ENCODE assay signal across 16 cellular contexts in the genomic region with DNA sequence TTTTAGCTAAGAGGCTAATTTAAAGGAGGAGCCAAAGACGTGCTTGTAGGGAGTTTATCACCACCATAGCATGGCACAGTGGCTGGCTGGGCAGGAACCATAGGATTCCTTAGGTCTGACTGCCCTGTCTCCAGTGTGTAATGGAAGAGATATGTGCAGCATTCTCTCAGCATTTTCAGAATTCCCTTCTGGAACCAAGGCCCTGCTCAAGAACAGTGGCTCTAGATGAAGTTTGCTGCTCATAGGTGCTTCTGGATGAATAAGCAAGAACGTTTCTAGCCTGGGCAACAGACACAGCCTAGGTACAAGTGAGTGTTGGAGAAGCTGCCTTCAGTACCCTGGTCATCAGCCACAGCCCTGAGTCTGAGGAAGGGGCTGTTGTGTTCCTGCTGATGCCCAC.
DNase-seq lines count a peak whose midpoint lies in the region; TF ChIP-seq lines count a peak whose summit lies in the region.
"Had no signal": no experiment of that assay in that cellular context is flagged by ENCODE, and none has a peak within 500 bp of the region (broad histone marks: within the 10 kb centered on the region; RNA-seq: fewer than 3 reads in every experiment).

No MANE protein-coding gene starts in this region.

- no peak overlapping the region for H2BK15ac ChIP-seq in mesendoderm (replicated peaks; ENCODE audit: low read depth)

- peak overlapping the region; percentile 85 for H3K18ac ChIP-seq in mesendoderm (ENCODE audit: low read length)

- no peak overlapping the region for H3K23ac ChIP-seq in mesendoderm (ENCODE audit: low read length)

- no peaks in the 10 kb centered on the region for H3K9me2 ChIP-seq in MM.1S (replicated peaks; ENCODE audit: insufficient read depth, low read length)

- H3K9me3 ChIP-seq in Caco-2 (0 out of 2 replicates have a peak, but pooled peaks cover 2% of the 10 kb centered on the region), MG63 (peaks cover 2% of the 10 kb centered on the region; the same call in 1 of the 2 replicates), MM.1S (replicated peaks; ENCODE audit: insufficient read depth, low read length) (no peaks in the 10 kb centered on the region)
- H3K9me3 ChIP-seq: SJSA1 had no signal

- H3K9ac ChIP-seq in mesendoderm (ENCODE audit: low read length) (no peak overlapping the region), MM.1S (ENCODE audit: low read length) (no peak overlapping the region)

- H3K4me2 ChIP-seq in mesendoderm (ENCODE audit: low read length), result no peak overlapping the region
- H3K4me2 ChIP-seq in MM.1S (ENCODE audit: low read depth, low read length), result no peak overlapping the region

- H4K5ac ChIP-seq in mesendoderm (ENCODE audit: low read length), result no peak overlapping the region

- H3F3A ChIP-seq in MM.1S (ENCODE audit: insufficient read depth, low read length), result no peaks in the 10 kb centered on the region

- H3K4ac ChIP-seq in mesendoderm (ENCODE audit: low read depth, low read length), result no peak overlapping the region

- peak overlapping the region; percentile 37 for H2BK5ac ChIP-seq in mesendoderm (ENCODE audit: low read length)

- no peaks in the 10 kb centered on the region for H3K79me1 ChIP-seq in mesendoderm (ENCODE audit: low read length)

- POLR2A ChIA-PET in Caco-2 (lab: Charles Lee), result interaction anchor here (0.6 kb wide), 1 partner anchor 40 kb away, joined by 3 read pairs; no protein-coding TSS in a partner anchor

- peaks cover 70% of the 10 kb centered on the region for H3K4me1 ChIP-seq in Caco-2
- H3K4me1 ChIP-seq in mesendoderm (ENCODE audit: control insufficient read depth, low read depth, low read length), result peaks cover 6% of the 10 kb centered on the region
- H3K4me1 ChIP-seq in MM.1S (ENCODE audit: low read length), result no peaks in the 10 kb centered on the region
- H3K4me1 ChIP-seq: SJSA1 had no signal

- no peak overlapping the region for H2BK120ac ChIP-seq in mesendoderm (ENCODE audit: low read depth, low read length)

- no peak overlapping the region for H3K4me3 ChIP-seq in Caco-2 (ENCODE audit: low read depth, low read length)
- no peak overlapping the region for H3K4me3 ChIP-seq in MG63
- no peak overlapping the region for H3K4me3 ChIP-seq in epithelial cell of proximal tubule (ENCODE audit: low read depth, low read length)
- no peak overlapping the region for H3K4me3 ChIP-seq in mesendoderm (ENCODE audit: low read length)
- no peak overlapping the region for H3K4me3 ChIP-seq in MM.1S (ENCODE audit: low read length)
- H3K4me3 ChIP-seq: SJSA1 had no signal

- DNase-seq in Caco-2, result no peak
- DNase-seq in MG63, result peak; percentile 68
- peak; percentile 52 for DNase-seq in epithelial cell of proximal tubule (ENCODE audit: low read depth)
- DNase-seq in mesendoderm, result peak; percentile 77
- no peak for DNase-seq in MM.1S
- DNase-seq in cerebellum (ENCODE audit: low spot score), result no peak
- no peak for DNase-seq in NCI-H524 (lab: John Stamatoyannopoulos, UW)
- DNase-seq in NCI-H510A (lab: John Stamatoyannopoulos, UW), result no peak
- DNase-seq: activated CD4-positive, alpha-beta T cell treated with anti-CD3 and anti-CD28 coated beads, Interleukin-2, amount 10 ng/mL, durations not matched to agents 7 days and 5 days; activated naive CD8-positive, alpha-beta T cell treated with anti-CD3 and anti-CD28 coated beads, Interleukin-2, amount 10 ng/mL, durations not matched to agents 7 days and 5 days; Karpas-422; left cardiac atrium; NCI-H345 had no signal

- no CpG with 5 or more reads among the region's 2 CpGs for WGBS in mesendoderm (ENCODE audit: extremely low coverage, insufficient coverage, low lambda C conversion rate)

- no peaks in the 10 kb centered on the region for H3K9me3 Mint-ChIP-seq in Caco-2 (ENCODE audit: unreplicated experiment)
- H3K9me3 Mint-ChIP-seq: activated CD4-positive, alpha-beta T cell treated with anti-CD3 and anti-CD28 coated beads, Interleukin-2, amount 10 ng/mL, durations not matched to agents 7 days and 5 days; activated naive CD8-positive, alpha-beta T cell treated with anti-CD3 and anti-CD28 coated beads, Interleukin-2, amount 10 ng/mL, durations not matched to agents 7 days and 5 days; central memory CD8-positive, alpha-beta T cell; stimulated activated naive CD8-positive, alpha-beta T cell treated with anti-CD3 and anti-CD28 coated beads, Interleukin-15, Interleukin-2, amounts not matched to agents 100 ng/mL and 50 ng/mL, for 24 hours had no signal

- no TSS peak for BruUV-seq in Caco-2 (replicated peaks; lab: Mats Ljungman, UMichigan)

- peak overlapping the region; percentile 41 for H2AK5ac ChIP-seq in mesendoderm (ENCODE audit: low read length)

- intact Hi-C loops in Caco-2 (cut with micrococcal nuclease; ENCODE audit: unreplicated experiment), result loop anchor here (5.0 kb wide), 1 partner anchor 204 kb away; no protein-coding TSS in a partner anchor

- H3K27ac ChIP-seq in mesendoderm (ENCODE audit: low read depth, low read length) (peak overlapping the region; percentile 58), MM.1S (ENCODE audit: low read length) (no peak overlapping the region)
- H3K27ac ChIP-seq: SJSA1 had no signal

- no peak overlapping the region for H3K4me3 Mint-ChIP-seq in Caco-2 (ENCODE audit: unreplicated experiment)
- H3K4me3 Mint-ChIP-seq: activated CD4-positive, alpha-beta T cell treated with anti-CD3 and anti-CD28 coated beads, Interleukin-2, amount 10 ng/mL, durations not matched to agents 7 days and 5 days; activated naive CD8-positive, alpha-beta T cell treated with anti-CD3 and anti-CD28 coated beads, Interleukin-2, amount 10 ng/mL, durations not matched to agents 7 days and 5 days; central memory CD8-positive, alpha-beta T cell; stimulated activated naive CD8-positive, alpha-beta T cell treated with anti-CD3 and anti-CD28 coated beads, Interleukin-15, Interleukin-2, amounts not matched to agents 100 ng/mL and 50 ng/mL, for 24 hours had no signal

- H4K20me1 ChIP-seq in MM.1S (ENCODE audit: insufficient read depth, low read length), result no peaks in the 10 kb centered on the region

- CTCF ChIA-PET in Caco-2 (lab: Charles Lee), result interaction anchor here (0.7 to 1.4 kb wide), 2 partner anchors 37 to 265 kb away, joined by 3 to 6 read pairs; no protein-coding TSS in a partner anchor

- H3K36me3 Mint-ChIP-seq in Caco-2 (ENCODE audit: insufficient read depth, unreplicated experiment), result no peaks in the 10 kb centered on the region
- H3K36me3 Mint-ChIP-seq: activated naive CD8-positive, alpha-beta T cell treated with anti-CD3 and anti-CD28 coated beads, Interleukin-2, amount 10 ng/mL, durations not matched to agents 7 days and 5 days had no signal

- H3K36me3 ChIP-seq in Caco-2 (ENCODE audit: control insufficient read depth, insufficient read depth, low read length), result no peaks in the 10 kb centered on the region
- H3K36me3 ChIP-seq in MG63, result no peaks in the 10 kb centered on the region
- no peaks in the 10 kb centered on the region for H3K36me3 ChIP-seq in mesendoderm (ENCODE audit: control insufficient read depth, insufficient read depth, low read length)
- H3K36me3 ChIP-seq in MM.1S (replicated peaks; ENCODE audit: insufficient read depth, low read length), result no peaks in the 10 kb centered on the region
- H3K36me3 ChIP-seq: SJSA1 had no signal

- H3K27me3 ChIP-seq in Caco-2 (replicated peaks; ENCODE audit: control insufficient read depth, insufficient read depth, low read length) (no peaks in the 10 kb centered on the region), MG63 (no peaks in the 10 kb centered on the region), mesendoderm (ENCODE audit: insufficient read depth, low read length, poor library complexity) (no peaks in the 10 kb centered on the region), MM.1S (replicated peaks; ENCODE audit: insufficient read depth, low read length) (no peaks in the 10 kb centered on the region)
- H3K27me3 ChIP-seq: SJSA1 had no signal

- H3K79me2 ChIP-seq in mesendoderm (ENCODE audit: control insufficient read depth, insufficient read depth, low read length), result no peaks in the 10 kb centered on the region
- no peaks in the 10 kb centered on the region for H3K79me2 ChIP-seq in MM.1S (ENCODE audit: low read length)

- peaks cover 42% of the 10 kb centered on the region for H3K4me1 Mint-ChIP-seq in Caco-2 (ENCODE audit: low read depth, unreplicated experiment)
- H3K4me1 Mint-ChIP-seq: activated CD4-positive, alpha-beta T cell treated with anti-CD3 and anti-CD28 coated beads, Interleukin-2, amount 10 ng/mL, durations not matched to agents 7 days and 5 days; activated naive CD8-positive, alpha-beta T cell treated with anti-CD3 and anti-CD28 coated beads, Interleukin-2, amount 10 ng/mL, durations not matched to agents 7 days and 5 days; central memory CD8-positive, alpha-beta T cell had no signal

- TF ChIP-seq CTCF in Caco-2 (IDR thresholded peaks at IDR 0.05; ENCODE audit: insufficient read depth in 1 of 2, low read depth in 1 of 2, low read length in 1 of 2, severe bottlenecking in 1 of 2, unreplicated experiment in 1 of 2) (no peak), epithelial cell of proximal tubule (conservative IDR thresholded peaks at IDR 0.05; ENCODE audit: low read depth, low read length) (no peak), MM.1S (IDR thresholded peaks at IDR 0.05; ENCODE audit: low read length) (no peak)

- no peak overlapping the region for H4K8ac ChIP-seq in mesendoderm (ENCODE audit: low read depth, low read length)

- no peaks in the 10 kb centered on the region for H3K27me3 Mint-ChIP-seq in Caco-2 (ENCODE audit: insufficient read depth, unreplicated experiment)

- H2AFZ ChIP-seq in MM.1S (ENCODE audit: low read length), result no peak overlapping the region

- H3K56ac ChIP-seq in mesendoderm (ENCODE audit: low read length), result peak overlapping the region; percentile 6

- peak overlapping the region; percentile 57 for H3K27ac Mint-ChIP-seq in Caco-2 (ENCODE audit: unreplicated experiment)
- H3K27ac Mint-ChIP-seq: activated CD4-positive, alpha-beta T cell treated with anti-CD3 and anti-CD28 coated beads, Interleukin-2, amount 10 ng/mL, durations not matched to agents 7 days and 5 days; activated naive CD8-positive, alpha-beta T cell treated with anti-CD3 and anti-CD28 coated beads, Interleukin-2, amount 10 ng/mL, durations not matched to agents 7 days and 5 days; stimulated activated naive CD8-positive, alpha-beta T cell treated with anti-CD3 and anti-CD28 coated beads, Interleukin-15, Interleukin-2, amounts not matched to agents 100 ng/mL and 50 ng/mL, for 24 hours had no signal

Comparison
In these comparisons a context has a peak if more than half of its experiments do, and no peak if none do; other contexts are left out.
1. DNase-seq: peak in MG63 (single experiment), epithelial cell of proximal tubule (single experiment) and mesendoderm (single experiment); none in Caco-2 (0 of 2), MM.1S (single experiment), cerebellum (single experiment), NCI-H524 (0 of 2) and NCI-H510A (single experiment).